Comparison of ENCODE assay signal across 20 cellular contexts in genomic region chr10:132548106-132548823, GRCh38. TPM values are rescaled to one million over a fixed set of nuclear protein-coding genes. Genes with fewer than 3 reads are reported as not detected.
DNase-seq lines count a peak whose midpoint lies in the region; ATAC-seq, FAIRE-seq and TF ChIP-seq lines count a peak whose summit lies in the region.
"Had no signal": no experiment of that assay in that cellular context is flagged by ENCODE, and none has a peak within 500 bp of the region (broad histone marks: within the 10 kb centered on the region; RNA-seq: fewer than 3 reads in every experiment).

No MANE protein-coding gene starts in this region.

- POLR2A ChIA-PET in SK-N-SH (lab: Yijun Ruan, JAX): no interaction called here

- H4K20me1 ChIP-seq in BLaER1 (peaks cover 73% of the 10 kb centered on the region), SK-N-SH (ENCODE audit: insufficient read depth) (peaks cover 66% of the 10 kb centered on the region)

- no peak overlapping the region for H3K4me3 Mint-ChIP-seq in T-helper 17 cell
- H3K4me3 Mint-ChIP-seq: dendritic cell treated with granulocyte-macrophage colony-stimulating factor and Interleukin-4, amounts not matched to agents 40 ng/mL and 50 ng/mL, for 4 days; H9 had no signal

- ATAC-seq in T-helper 17 cell: no peak
- no peak for ATAC-seq in GM21529 (IDR thresholded peaks at IDR 0.05; ENCODE audit: unreplicated experiment)
- ATAC-seq in GM18502 (IDR thresholded peaks at IDR 0.05; ENCODE audit: poor library complexity, unreplicated experiment): no peak
- no peak for ATAC-seq in GM19467 (IDR thresholded peaks at IDR 0.05; ENCODE audit: unreplicated experiment)

- peaks cover 2% of the 10 kb centered on the region for H3K36me3 Mint-ChIP-seq in T-helper 17 cell (ENCODE audit: low read depth)

- peak overlapping the region; percentile 54 for H3K27ac Mint-ChIP-seq in T-helper 17 cell
- H3K27ac Mint-ChIP-seq: dendritic cell treated with granulocyte-macrophage colony-stimulating factor and Interleukin-4, amounts not matched to agents 40 ng/mL and 50 ng/mL, for 4 days; H9 had no signal

- no peak for TF ChIP-seq EP300 in SK-N-SH (IDR thresholded peaks at IDR 0.05; ENCODE audit: borderline replicate concordance in 1 of 2, low read depth in 1 of 2, low read length in 1 of 2)

- no peak for TF ChIP-seq CTCF in SK-N-SH (IDR thresholded peaks at IDR 0.05)

- H3K36me3 ChIP-seq in BLaER1 (peaks cover 7% of the 10 kb centered on the region; the same call in 1 of the 2 replicates), SK-N-SH (replicated peaks in 1 of 2; ENCODE audit: control insufficient read depth in 1 of 2, insufficient read depth in 2 of 2, low read length in 1 of 2) (no peaks in the 10 kb centered on the region)
- H3K36me3 ChIP-seq: cardiac muscle cell, MG63 had no signal

- H3K27ac ChIP-seq in BLaER1 (no peak overlapping the region), SK-N-SH (ENCODE audit: low read depth in 2 of 2, low read length in 1 of 2) (no peak overlapping the region)
- H3K27ac ChIP-seq: cardiac muscle cell, VCaP had no signal

- H3K27me3 ChIP-seq in BLaER1: no peaks in the 10 kb centered on the region
- no peaks in the 10 kb centered on the region for H3K27me3 ChIP-seq in SK-N-SH (ENCODE audit: insufficient read depth)
- H3K27me3 ChIP-seq: cardiac muscle cell, MG63 had no signal

- intact Hi-C loops in posterior vena cava (cut with DNase I): no loop called here

- no peaks in the 10 kb centered on the region for H3F3A ChIP-seq in SK-N-SH (replicated peaks; ENCODE audit: insufficient read depth)

- H3K79me2 ChIP-seq in SK-N-SH (ENCODE audit: insufficient read depth): peaks cover 46% of the 10 kb centered on the region

- H3K4me2 ChIP-seq in BLaER1: peak overlapping the region; percentile 100
- no peak overlapping the region for H3K4me2 ChIP-seq in SK-N-SH

- H3K9me2 ChIP-seq in SK-N-SH: no peaks in the 10 kb centered on the region

- H3K9ac ChIP-seq in BLaER1 (no peak overlapping the region), SK-N-SH (no peak overlapping the region)

- no peak overlapping the region for H2AFZ ChIP-seq in SK-N-SH (ENCODE audit: low read depth)

- peak; percentile 76 for FAIRE-seq in GM18507 (lab: Jason Lieb, UNC)

- H3K4me1 ChIP-seq in BLaER1 (peaks cover 94% of the 10 kb centered on the region), SK-N-SH (ENCODE audit: control insufficient read depth in 1 of 2, insufficient read depth in 2 of 2, low read depth in 1 of 2, low read length in 1 of 2) (no peaks in the 10 kb centered on the region; a peak in 1 of 4 replicates)

- WGBS in SK-N-SH (ENCODE audit: low lambda C conversion rate): 92% methylated on average over 25 of the region's 28 CpGs

- no peaks in the 10 kb centered on the region for H3K9me3 ChIP-seq in BLaER1
- H3K9me3 ChIP-seq in T-helper 17 cell (ENCODE audit: control insufficient read depth, low read length, poor library complexity, severe bottlenecking): no peaks in the 10 kb centered on the region
- no peaks in the 10 kb centered on the region for H3K9me3 ChIP-seq in SK-N-SH
- H3K9me3 ChIP-seq: MG63 had no signal

- CTCF ChIA-PET in SK-N-SH (lab: Yijun Ruan, JAX): no interaction called here

- no peak for TF ChIP-seq RAD21 in SK-N-SH (IDR thresholded peaks at IDR 0.05; ENCODE audit: low read length)

- H3K27me3 Mint-ChIP-seq in T-helper 17 cell: no peaks in the 10 kb centered on the region
- H3K27me3 Mint-ChIP-seq: CD4-positive, alpha-beta T cell had no signal

- peaks cover 40% of the 10 kb centered on the region for H3K4me1 Mint-ChIP-seq in T-helper 17 cell

- DNase-seq in GM18507 (ENCODE audit: extremely low spot score, insufficient read length, low read depth) (no peak), T-helper 17 cell (no peak), posterior vena cava (ENCODE audit: low spot score) (peak; percentile 76), SK-N-SH (no peak)
- DNase-seq: DMS53, GF-D8, H9, IMR-90, MG63, NCI-H2171, NCI-H524, substantia nigra had no signal

- H3K4me3 ChIP-seq in BLaER1 (no peak overlapping the region), SK-N-SH (ENCODE audit: low read depth in 2 of 2, low read length in 1 of 2) (no peak overlapping the region)
- H3K4me3 ChIP-seq: cardiac muscle cell, MG63 had no signal

TF ChIP-seq in SK-N-SH, 30 proteins besides CTCF, POLR2A, EP300 and RAD21:
- TF ChIP-seq RCOR1 (IDR thresholded peaks at IDR 0.05; ENCODE audit: low read length) (no peak), FOXJ3 (CRISPR knock-in tag; IDR thresholded peaks at IDR 0.05) (no peak), FOXM1 (IDR thresholded peaks at IDR 0.05; ENCODE audit: low read depth) (no peak), FOSL2 (IDR thresholded peaks at IDR 0.05; ENCODE audit: borderline replicate concordance, low read depth) (no peak), TAF1 (IDR thresholded peaks at IDR 0.05; ENCODE audit: borderline replicate concordance, low read depth, low read length) (no peak), EZH2phosphoT487 (IDR thresholded peaks at IDR 0.05; ENCODE audit: borderline replicate concordance, low read depth) (no peak), RXRA (IDR thresholded peaks at IDR 0.05; ENCODE audit: borderline replicate concordance, low read depth) (no peak), CHD2 (IDR thresholded peaks at IDR 0.05; ENCODE audit: low read length, partially characterized antibody) (no peak), REST (IDR thresholded peaks at IDR 0.05; ENCODE audit: low read depth, low read length) (no peak), IRF3 (IDR thresholded peaks at IDR 0.05; ENCODE audit: low read depth, low read length) (no peak), JUND (IDR thresholded peaks at IDR 0.05) (no peak), TEAD4 (IDR thresholded peaks at IDR 0.05; ENCODE audit: borderline replicate concordance, insufficient read depth) (no peak), ELF1 (IDR thresholded peaks at IDR 0.05) (no peak), USF2 (IDR thresholded peaks at IDR 0.05; ENCODE audit: borderline replicate concordance, low read depth, low read length) (no peak), POLR2AphosphoS5 (IDR thresholded peaks at IDR 0.05; ENCODE audit: low read depth, low read length) (no peak), USF1 (IDR thresholded peaks at IDR 0.05; ENCODE audit: borderline replicate concordance, low read depth) (no peak)

RNA-seq across cellular contexts. Expression of gene INPP5A, which starts 10.7 kb away (rescaled TPM):
- total RNA-seq in T-helper 17 cell (10 to 100 TPM; 17.6 to 24.7 TPM), posterior vena cava (100 to 1,000 TPM in 1 of 2 donors, 10 to 100 TPM in 1; 65.2 to 102 TPM)
- polyA plus RNA-seq in SK-N-SH (2012; rRNA removed): 12.0 and 12.9 TPM in 2 replicates
- polyA plus RNA-seq in SK-N-SH (2012; cell fraction: cytosol; rRNA removed): 11.2 and 11.8 TPM in 2 replicates
- polyA plus RNA-seq in SK-N-SH (2012; cell fraction: nucleus; rRNA removed): 9.6 and 10.9 TPM in 2 replicates
